Comparison of ENCODE assay signal across 1 cellular context in the genomic region with DNA sequence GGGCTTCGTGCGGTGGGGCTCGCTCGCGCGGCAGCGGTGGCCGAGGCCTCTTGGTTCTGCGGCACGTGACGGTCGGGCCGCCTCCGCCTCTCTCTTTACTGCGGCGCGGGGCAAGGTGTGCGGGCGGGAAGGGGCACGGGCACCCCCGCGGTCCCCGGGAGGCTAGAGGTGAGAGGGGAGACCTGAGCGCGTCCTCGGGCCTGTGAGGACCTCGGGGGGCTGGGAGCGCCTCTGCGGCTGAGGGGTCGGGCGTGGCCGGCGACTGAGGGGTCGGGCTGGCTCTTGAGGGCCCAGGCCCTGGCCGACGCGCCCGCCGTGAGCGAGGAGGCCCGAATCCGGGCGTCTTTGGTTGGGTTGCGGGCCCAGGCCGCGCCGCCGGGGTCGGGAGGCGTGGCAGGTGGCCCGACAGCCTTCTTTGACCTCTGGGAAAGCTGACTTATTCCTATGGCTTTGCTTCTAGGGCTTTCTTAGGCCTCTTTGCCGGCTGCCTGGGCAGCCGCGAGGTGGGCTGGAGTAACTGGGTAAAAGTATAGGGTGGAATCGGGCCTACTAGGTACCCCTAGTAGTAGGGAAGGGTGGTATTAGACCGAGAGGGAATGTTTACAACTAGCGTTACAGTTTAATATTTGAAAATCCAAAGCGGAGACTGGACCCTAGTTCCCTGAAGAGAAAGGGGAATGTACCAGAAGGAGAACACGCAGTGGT.
TF ChIP-seq lines count a peak whose summit lies in the region.

A gene with protein sequence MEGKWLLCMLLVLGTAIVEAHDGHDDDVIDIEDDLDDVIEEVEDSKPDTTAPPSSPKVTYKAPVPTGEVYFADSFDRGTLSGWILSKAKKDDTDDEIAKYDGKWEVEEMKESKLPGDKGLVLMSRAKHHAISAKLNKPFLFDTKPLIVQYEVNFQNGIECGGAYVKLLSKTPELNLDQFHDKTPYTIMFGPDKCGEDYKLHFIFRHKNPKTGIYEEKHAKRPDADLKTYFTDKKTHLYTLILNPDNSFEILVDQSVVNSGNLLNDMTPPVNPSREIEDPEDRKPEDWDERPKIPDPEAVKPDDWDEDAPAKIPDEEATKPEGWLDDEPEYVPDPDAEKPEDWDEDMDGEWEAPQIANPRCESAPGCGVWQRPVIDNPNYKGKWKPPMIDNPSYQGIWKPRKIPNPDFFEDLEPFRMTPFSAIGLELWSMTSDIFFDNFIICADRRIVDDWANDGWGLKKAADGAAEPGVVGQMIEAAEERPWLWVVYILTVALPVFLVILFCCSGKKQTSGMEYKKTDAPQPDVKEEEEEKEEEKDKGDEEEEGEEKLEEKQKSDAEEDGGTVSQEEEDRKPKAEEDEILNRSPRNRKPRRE (plus strand): TSS at position 33 of the 705 bp plus-strand sequence. CDS start 6,715 bp downstream, outside the sequence.

TF ChIP-seq in GM12878, 131 proteins besides CTCF, POLR2A, EP300 and RAD21 (continued from another document and continues in another):
- TF ChIP-seq, protein P1, sequence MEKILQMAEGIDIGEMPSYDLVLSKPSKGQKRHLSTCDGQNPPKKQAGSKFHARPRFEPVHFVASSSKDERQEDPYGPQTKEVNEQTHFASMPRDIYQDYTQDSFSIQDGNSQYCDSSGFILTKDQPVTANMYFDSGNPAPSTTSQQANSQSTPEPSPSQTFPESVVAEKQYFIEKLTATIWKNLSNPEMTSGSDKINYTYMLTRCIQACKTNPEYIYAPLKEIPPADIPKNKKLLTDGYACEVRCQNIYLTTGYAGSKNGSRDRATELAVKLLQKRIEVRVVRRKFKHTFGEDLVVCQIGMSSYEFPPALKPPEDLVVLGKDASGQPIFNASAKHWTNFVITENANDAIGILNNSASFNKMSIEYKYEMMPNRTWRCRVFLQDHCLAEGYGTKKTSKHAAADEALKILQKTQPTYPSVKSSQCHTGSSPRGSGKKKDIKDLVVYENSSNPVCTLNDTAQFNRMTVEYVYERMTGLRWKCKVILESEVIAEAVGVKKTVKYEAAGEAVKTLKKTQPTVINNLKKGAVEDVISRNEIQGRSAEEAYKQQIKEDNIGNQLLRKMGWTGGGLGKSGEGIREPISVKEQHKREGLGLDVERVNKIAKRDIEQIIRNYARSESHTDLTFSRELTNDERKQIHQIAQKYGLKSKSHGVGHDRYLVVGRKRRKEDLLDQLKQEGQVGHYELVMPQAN (conservative IDR thresholded peaks at IDR 0.05) = peak; percentile 91
- TF ChIP-seq, protein P2, sequence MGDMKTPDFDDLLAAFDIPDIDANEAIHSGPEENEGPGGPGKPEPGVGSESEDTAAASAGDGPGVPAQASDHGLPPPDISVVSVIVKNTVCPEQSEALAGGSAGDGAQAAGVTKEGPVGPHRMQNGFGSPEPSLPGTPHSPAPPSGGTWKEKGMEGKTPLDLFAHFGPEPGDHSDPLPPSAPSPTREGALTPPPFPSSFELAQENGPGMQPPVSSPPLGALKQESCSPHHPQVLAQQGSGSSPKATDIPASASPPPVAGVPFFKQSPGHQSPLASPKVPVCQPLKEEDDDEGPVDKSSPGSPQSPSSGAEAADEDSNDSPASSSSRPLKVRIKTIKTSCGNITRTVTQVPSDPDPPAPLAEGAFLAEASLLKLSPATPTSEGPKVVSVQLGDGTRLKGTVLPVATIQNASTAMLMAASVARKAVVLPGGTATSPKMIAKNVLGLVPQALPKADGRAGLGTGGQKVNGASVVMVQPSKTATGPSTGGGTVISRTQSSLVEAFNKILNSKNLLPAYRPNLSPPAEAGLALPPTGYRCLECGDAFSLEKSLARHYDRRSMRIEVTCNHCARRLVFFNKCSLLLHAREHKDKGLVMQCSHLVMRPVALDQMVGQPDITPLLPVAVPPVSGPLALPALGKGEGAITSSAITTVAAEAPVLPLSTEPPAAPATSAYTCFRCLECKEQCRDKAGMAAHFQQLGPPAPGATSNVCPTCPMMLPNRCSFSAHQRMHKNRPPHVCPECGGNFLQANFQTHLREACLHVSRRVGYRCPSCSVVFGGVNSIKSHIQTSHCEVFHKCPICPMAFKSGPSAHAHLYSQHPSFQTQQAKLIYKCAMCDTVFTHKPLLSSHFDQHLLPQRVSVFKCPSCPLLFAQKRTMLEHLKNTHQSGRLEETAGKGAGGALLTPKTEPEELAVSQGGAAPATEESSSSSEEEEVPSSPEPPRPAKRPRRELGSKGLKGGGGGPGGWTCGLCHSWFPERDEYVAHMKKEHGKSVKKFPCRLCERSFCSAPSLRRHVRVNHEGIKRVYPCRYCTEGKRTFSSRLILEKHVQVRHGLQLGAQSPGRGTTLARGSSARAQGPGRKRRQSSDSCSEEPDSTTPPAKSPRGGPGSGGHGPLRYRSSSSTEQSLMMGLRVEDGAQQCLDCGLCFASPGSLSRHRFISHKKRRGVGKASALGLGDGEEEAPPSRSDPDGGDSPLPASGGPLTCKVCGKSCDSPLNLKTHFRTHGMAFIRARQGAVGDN (IDR thresholded peaks at IDR 0.05) = peak; percentile 65
- TF ChIP-seq, protein P3, sequence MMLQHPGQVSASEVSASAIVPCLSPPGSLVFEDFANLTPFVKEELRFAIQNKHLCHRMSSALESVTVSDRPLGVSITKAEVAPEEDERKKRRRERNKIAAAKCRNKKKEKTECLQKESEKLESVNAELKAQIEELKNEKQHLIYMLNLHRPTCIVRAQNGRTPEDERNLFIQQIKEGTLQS (IDR thresholded peaks at IDR 0.05; ENCODE audit: borderline replicate concordance, extremely low read depth, low read depth, low read length) = peak; percentile 57; the same call in 1 of the 2 replicates
- peak; percentile 83 for TF ChIP-seq TAF1 (IDR thresholded peaks at IDR 0.05; ENCODE audit: borderline replicate concordance, low read depth, low read length)
- TF ChIP-seq SMARCA5 (IDR thresholded peaks at IDR 0.05) = peak; percentile 25; the same call in 1 of the 2 replicates
- peak; percentile 21 for TF ChIP-seq RELA (IDR thresholded peaks at IDR 0.05; ENCODE audit: borderline replicate concordance, partially characterized antibody)
- peak; percentile 48; the same call in 1 of the 3 replicates for TF ChIP-seq POU2F2 (IDR thresholded peaks at IDR 0.05; ENCODE audit: borderline replicate concordance, low read depth, low read length)
- no peak for TF ChIP-seq IKZF2 (IDR thresholded peaks at IDR 0.05)
- no peak for TF ChIP-seq ETV6 (conservative IDR thresholded peaks at IDR 0.05 in 1 of 2, IDR thresholded peaks at IDR 0.05 in 1 of 2; ENCODE audit: borderline replicate concordance in 1 of 2, low read depth in 1 of 2)
- TF ChIP-seq RBBP5 (conservative IDR thresholded peaks at IDR 0.05) = no peak
- TF ChIP-seq TCF12 (IDR thresholded peaks at IDR 0.05; ENCODE audit: low read depth, low read length) = peak; percentile 25; the same call in 1 of the 2 replicates
- peak; percentile 85 for TF ChIP-seq BACH1 (IDR thresholded peaks at IDR 0.05; ENCODE audit: borderline replicate concordance)
- TF ChIP-seq PAX5 (IDR thresholded peaks at IDR 0.05; ENCODE audit: borderline replicate concordance, low read depth, low read length) = no peak
- TF ChIP-seq, protein P4, sequence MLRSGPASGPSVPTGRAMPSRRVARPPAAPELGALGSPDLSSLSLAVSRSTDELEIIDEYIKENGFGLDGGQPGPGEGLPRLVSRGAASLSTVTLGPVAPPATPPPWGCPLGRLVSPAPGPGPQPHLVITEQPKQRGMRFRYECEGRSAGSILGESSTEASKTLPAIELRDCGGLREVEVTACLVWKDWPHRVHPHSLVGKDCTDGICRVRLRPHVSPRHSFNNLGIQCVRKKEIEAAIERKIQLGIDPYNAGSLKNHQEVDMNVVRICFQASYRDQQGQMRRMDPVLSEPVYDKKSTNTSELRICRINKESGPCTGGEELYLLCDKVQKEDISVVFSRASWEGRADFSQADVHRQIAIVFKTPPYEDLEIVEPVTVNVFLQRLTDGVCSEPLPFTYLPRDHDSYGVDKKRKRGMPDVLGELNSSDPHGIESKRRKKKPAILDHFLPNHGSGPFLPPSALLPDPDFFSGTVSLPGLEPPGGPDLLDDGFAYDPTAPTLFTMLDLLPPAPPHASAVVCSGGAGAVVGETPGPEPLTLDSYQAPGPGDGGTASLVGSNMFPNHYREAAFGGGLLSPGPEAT (IDR thresholded peaks at IDR 0.05; ENCODE audit: low read depth) = no peak
- TF ChIP-seq CUX1 (IDR thresholded peaks at IDR 0.05; ENCODE audit: insufficient replicate concordance, low read depth, low read length) = no peak
- TF ChIP-seq ZBTB11 (CRISPR knock-in tag; IDR thresholded peaks at IDR 0.05) = no peak; the same call in 1 of the 2 replicates
- no peak for TF ChIP-seq ZNF274 (IDR thresholded peaks at IDR 0.05; ENCODE audit: insufficient read depth, insufficient read length)
- TF ChIP-seq MXI1 (IDR thresholded peaks at IDR 0.05; ENCODE audit: low read depth, low read length) = peak; percentile 40; the same call in 1 of the 2 replicates
- peak; percentile 97 for TF ChIP-seq LARP7 (IDR thresholded peaks at IDR 0.05)
- TF ChIP-seq ESRRA (IDR thresholded peaks at IDR 0.05; ENCODE audit: low read length) = no peak
- no peak for TF ChIP-seq NFIC (IDR thresholded peaks at IDR 0.05; ENCODE audit: low read depth, low read length)
- TF ChIP-seq CHD1 (IDR thresholded peaks at IDR 0.05; ENCODE audit: low read depth, low read length) = peak; percentile 46; the same call in 1 of the 2 replicates
- TF ChIP-seq, protein P5, sequence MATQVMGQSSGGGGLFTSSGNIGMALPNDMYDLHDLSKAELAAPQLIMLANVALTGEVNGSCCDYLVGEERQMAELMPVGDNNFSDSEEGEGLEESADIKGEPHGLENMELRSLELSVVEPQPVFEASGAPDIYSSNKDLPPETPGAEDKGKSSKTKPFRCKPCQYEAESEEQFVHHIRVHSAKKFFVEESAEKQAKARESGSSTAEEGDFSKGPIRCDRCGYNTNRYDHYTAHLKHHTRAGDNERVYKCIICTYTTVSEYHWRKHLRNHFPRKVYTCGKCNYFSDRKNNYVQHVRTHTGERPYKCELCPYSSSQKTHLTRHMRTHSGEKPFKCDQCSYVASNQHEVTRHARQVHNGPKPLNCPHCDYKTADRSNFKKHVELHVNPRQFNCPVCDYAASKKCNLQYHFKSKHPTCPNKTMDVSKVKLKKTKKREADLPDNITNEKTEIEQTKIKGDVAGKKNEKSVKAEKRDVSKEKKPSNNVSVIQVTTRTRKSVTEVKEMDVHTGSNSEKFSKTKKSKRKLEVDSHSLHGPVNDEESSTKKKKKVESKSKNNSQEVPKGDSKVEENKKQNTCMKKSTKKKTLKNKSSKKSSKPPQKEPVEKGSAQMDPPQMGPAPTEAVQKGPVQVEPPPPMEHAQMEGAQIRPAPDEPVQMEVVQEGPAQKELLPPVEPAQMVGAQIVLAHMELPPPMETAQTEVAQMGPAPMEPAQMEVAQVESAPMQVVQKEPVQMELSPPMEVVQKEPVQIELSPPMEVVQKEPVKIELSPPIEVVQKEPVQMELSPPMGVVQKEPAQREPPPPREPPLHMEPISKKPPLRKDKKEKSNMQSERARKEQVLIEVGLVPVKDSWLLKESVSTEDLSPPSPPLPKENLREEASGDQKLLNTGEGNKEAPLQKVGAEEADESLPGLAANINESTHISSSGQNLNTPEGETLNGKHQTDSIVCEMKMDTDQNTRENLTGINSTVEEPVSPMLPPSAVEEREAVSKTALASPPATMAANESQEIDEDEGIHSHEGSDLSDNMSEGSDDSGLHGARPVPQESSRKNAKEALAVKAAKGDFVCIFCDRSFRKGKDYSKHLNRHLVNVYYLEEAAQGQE (IDR thresholded peaks at IDR 0.05; ENCODE audit: low read depth, low read length) = 0 out of 2 replicates have a peak, but pooled peaks have one; percentile 8
- TF ChIP-seq CBFB (IDR thresholded peaks at IDR 0.05; ENCODE audit: low read depth) = no peak
- no peak for TF ChIP-seq ZBED1 (IDR thresholded peaks at IDR 0.05; ENCODE audit: borderline replicate concordance)
- TF ChIP-seq ZZZ3 (IDR thresholded peaks at IDR 0.05; ENCODE audit: control insufficient read depth, insufficient read length, low read depth) = no peak
- TF ChIP-seq EED (IDR thresholded peaks at IDR 0.05; ENCODE audit: low read depth) = no peak
